ENCODE assay signal across 8 cellular contexts in the genomic region with DNA sequence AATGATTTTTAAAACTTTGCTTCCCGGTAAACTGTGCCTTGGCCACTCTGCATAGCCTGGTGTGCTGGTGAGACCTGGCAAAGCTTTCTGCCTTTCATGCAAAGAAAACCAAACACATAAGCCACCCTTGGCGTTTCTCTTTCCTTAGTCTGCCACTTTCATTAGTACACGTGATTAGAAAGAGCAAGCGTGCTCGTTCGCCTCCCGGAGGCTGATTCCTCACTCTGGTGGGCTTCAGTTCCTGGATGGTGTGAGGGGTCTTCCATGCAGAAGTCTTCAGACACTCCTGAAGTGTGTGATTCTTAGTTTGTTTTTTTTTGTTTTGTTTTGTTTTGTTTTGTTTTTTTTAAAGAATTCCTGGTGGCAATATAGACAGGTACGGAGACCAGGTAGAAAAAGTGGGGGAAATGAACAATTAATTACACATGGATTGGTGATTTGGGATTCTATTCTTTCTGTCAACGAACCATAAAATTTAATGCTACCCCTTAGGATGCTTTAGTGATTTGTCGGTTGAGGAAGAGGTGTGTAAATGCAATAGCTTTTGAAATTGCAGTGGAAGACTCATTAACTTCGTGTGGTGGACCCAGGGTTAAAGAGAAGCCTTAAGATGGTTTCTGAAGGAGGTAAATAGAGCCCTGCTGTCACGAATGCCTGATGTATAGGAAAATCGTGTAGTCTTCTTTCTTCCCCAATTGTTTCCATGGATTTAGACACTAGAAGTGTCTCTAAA. TPM values are rescaled to one million over a fixed set of nuclear protein-coding genes. Genes with fewer than 3 reads are reported as not detected.
A peak's percentile ranks its signal among the peaks of the same experiment; 100 is the strongest.
DNase-seq lines count a peak whose midpoint lies in the region; ATAC-seq and TF ChIP-seq lines count a peak whose summit lies in the region.

No MANE protein-coding gene starts in this region.

- H3K4me1 Mint-ChIP-seq in activated CD4-positive, alpha-beta T cell treated with anti-CD3 and anti-CD28 coated beads, Interleukin-2, amount 10 ng/mL, durations not matched to agents 7 days and 5 days = peaks cover 54% of the 10 kb centered on the region

- DNase-seq in activated CD4-positive, alpha-beta T cell treated with anti-CD3 and anti-CD28 coated beads, Interleukin-2, amount 10 ng/mL, durations not matched to agents 7 days and 5 days = peak; percentile 22
- DNase-seq in activated CD4-positive, alpha-beta T cell treated with anti-CD3 and anti-CD28 coated beads, Interleukin-2, amount 50 U/mL, for 1 hour = no peak
- DNase-seq in NCI-H69 (lab: John Stamatoyannopoulos, UW) (peak; percentile 81), cardiac fibroblast (ENCODE audit: low read depth in 2 of 2) (no peak)
- no peak for DNase-seq in central memory CD4-positive, alpha-beta T cell

- ATAC-seq in GM19328 (IDR thresholded peaks at IDR 0.05; ENCODE audit: unreplicated experiment) = no peak
- ATAC-seq in GM18498 (IDR thresholded peaks at IDR 0.05; ENCODE audit: unreplicated experiment) = no peak

- H3K9me3 ChIP-seq in mucosa of stomach (ENCODE audit: control insufficient read depth, low read length) = no peaks in the 10 kb centered on the region

- peak overlapping the region; percentile 48 for H3K9ac ChIP-seq in mucosa of stomach (ENCODE audit: low read length)

- peaks cover 3% of the 10 kb centered on the region for H3K9me3 Mint-ChIP-seq in activated CD4-positive, alpha-beta T cell treated with anti-CD3 and anti-CD28 coated beads, Interleukin-2, amount 10 ng/mL, durations not matched to agents 7 days and 5 days

- H3K4me3 Mint-ChIP-seq in activated CD4-positive, alpha-beta T cell treated with anti-CD3 and anti-CD28 coated beads, Interleukin-2, amount 10 ng/mL, durations not matched to agents 7 days and 5 days = peak overlapping the region; percentile 87

- no peaks in the 10 kb centered on the region for H3K27me3 Mint-ChIP-seq in activated CD4-positive, alpha-beta T cell treated with anti-CD3 and anti-CD28 coated beads, Interleukin-2, amount 10 ng/mL, durations not matched to agents 7 days and 5 days

- H3K36me3 Mint-ChIP-seq in activated CD4-positive, alpha-beta T cell treated with anti-CD3 and anti-CD28 coated beads, Interleukin-2, amount 10 ng/mL, durations not matched to agents 7 days and 5 days (ENCODE audit: low read depth) = peaks cover 4% of the 10 kb centered on the region

- H3K4me3 ChIP-seq in cardiac fibroblast (replicated peaks in 1 of 2; ENCODE audit: low read depth in 2 of 2, low read length in 2 of 2) (peak overlapping the region; percentile 72 to 87), mucosa of stomach (ENCODE audit: low read length) (no peak overlapping the region)

- CTCF ChIA-PET in activated CD4-positive, alpha-beta T cell treated with anti-CD3 and anti-CD28 coated beads, Interleukin-2, amount 10 ng/mL, durations not matched to agents 7 days and 5 days (lab: Charles Lee) = interaction anchor here (0.9 to 1.5 kb wide), 3 partner anchors 10 to 41 kb away, joined by 3 to 8 read pairs (median 3); no protein-coding TSS in a partner anchor

- TF ChIP-seq CTCF in cardiac fibroblast (IDR thresholded peaks at IDR 0.05; ENCODE audit: low read depth, low read length) = no peak

- peaks cover 11% of the 10 kb centered on the region for H3K4me1 ChIP-seq in mucosa of stomach (ENCODE audit: control insufficient read depth, insufficient read depth, low read length)

- no peaks in the 10 kb centered on the region for H3K27me3 ChIP-seq in mucosa of stomach (ENCODE audit: control insufficient read depth, insufficient read depth, low read length)

- POLR2A ChIA-PET in activated CD4-positive, alpha-beta T cell treated with anti-CD3 and anti-CD28 coated beads, Interleukin-2, amount 10 ng/mL, durations not matched to agents 7 days and 5 days (lab: Charles Lee) = interaction anchor here (0.7 kb wide), 1 partner anchor 394 kb away, joined by 3 read pairs; no protein-coding TSS in a partner anchor

- peak overlapping the region; percentile 87 for H3K27ac Mint-ChIP-seq in activated CD4-positive, alpha-beta T cell treated with anti-CD3 and anti-CD28 coated beads, Interleukin-2, amount 10 ng/mL, durations not matched to agents 7 days and 5 days

- no peaks in the 10 kb centered on the region for H3K36me3 ChIP-seq in mucosa of stomach (ENCODE audit: control insufficient read depth, insufficient read depth, low read length)

RNA-seq across cellular contexts. Expression of gene GALNT2, which starts 2.1 kb away (rescaled TPM):
- total RNA-seq in activated CD4-positive, alpha-beta T cell treated with anti-CD3 and anti-CD28 coated beads, Interleukin-2, amount 10 ng/mL, durations not matched to agents 7 days and 5 days = 10 to 100 TPM; 22.7 to 28.4 TPM

Comparison
In these comparisons a context has a peak if more than half of its experiments do, and no peak if none do; other contexts are left out.
1. DNase-seq: peak in activated CD4-positive, alpha-beta T cell treated with anti-CD3 and anti-CD28 coated beads, Interleukin-2, amount 10 ng/mL, durations not matched to agents 7 days and 5 days (single experiment) and NCI-H69 (single experiment); none in activated CD4-positive, alpha-beta T cell treated with anti-CD3 and anti-CD28 coated beads, Interleukin-2, amount 50 U/mL, for 1 hour (single experiment), cardiac fibroblast (0 of 2) and central memory CD4-positive, alpha-beta T cell (single experiment).